Comparison of ENCODE assay signal across 8 cellular contexts in the genomic region with DNA sequence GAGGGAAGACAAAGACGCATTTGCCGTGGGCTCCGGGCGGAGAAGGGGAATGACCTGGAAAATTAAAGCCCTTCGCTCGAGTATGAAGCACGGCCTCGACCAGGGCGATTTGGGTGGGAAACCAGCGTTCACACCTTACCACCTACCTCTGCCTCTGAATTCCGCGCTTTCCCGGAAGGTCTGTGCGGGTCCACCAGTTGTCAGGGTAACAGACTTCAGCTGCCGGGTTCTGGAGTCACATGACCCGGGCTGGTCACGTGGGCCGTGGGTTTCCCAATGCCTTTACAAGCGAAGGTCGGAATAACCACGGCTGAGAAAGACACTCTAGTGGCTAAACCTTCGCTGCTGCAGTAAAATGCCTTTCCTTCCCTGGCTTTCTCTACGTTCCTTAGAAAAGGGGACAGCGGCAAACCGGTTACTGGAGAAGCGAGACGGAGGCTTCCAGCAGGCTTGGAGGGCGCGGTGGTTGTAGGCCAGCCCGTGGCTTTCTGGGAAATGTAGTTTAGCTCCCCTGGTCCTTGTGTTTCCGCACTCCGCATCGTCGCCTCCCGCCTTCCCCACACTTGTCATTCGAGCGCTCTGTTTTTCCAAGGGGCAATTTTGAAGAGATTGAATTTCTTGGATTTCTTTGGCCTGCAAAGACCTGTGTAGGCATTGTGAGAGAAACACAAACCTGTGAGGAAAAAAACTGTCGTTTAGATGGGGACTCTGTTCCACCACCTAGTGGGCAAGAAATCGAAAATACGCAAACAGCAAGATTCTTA. TPM values are rescaled to one million over a fixed set of nuclear protein-coding genes. Genes with fewer than 3 reads are reported as not detected.
DNase-seq lines count a peak whose midpoint lies in the region; ATAC-seq, FAIRE-seq and TF ChIP-seq lines count a peak whose summit lies in the region.

Gene CEP162, minus strand, starts transcription at position 210 of the 764 bp plus-strand sequence. CDS start 1,250 bp downstream, outside the sequence.

- in situ Hi-C loops in ACHN (cut with HindIII; ENCODE audit: low pct_ligation_motif_present, low pct_unique_long_range_greater_than_20kb, low sequenced_read_pairs) = no loop called here

- 0 to 1% (median 0%) methylated on average over 35 to 40 of the region's 40 CpGs for WGBS in spleen, 5 donors

- no peaks in the 10 kb centered on the region for H3K9me3 ChIP-seq in spleen

- H3K4me3 ChIP-seq in bronchial epithelial cell (ENCODE audit: low read depth, low read length) = peak within 1 kb of the TSS; percentile 63
- peak within 1 kb of the TSS; percentile 72 to 94 (median 82) for H3K4me3 ChIP-seq in spleen

- no peaks in the 10 kb centered on the region for H3K27me3 ChIP-seq in bronchial epithelial cell (ENCODE audit: control insufficient read depth, insufficient read depth, low read length)
- H3K27me3 ChIP-seq in spleen (replicated peaks in 1 of 7) = peaks cover 0 to 15% (median 0%) of the 10 kb centered on the region in 7 donors

- TF ChIP-seq POLR2A in spleen (IDR thresholded peaks at IDR 0.05) = no peak

- peaks cover 0 to 33% (median 18%) of the 10 kb centered on the region in 6 donors for H3K4me1 ChIP-seq in spleen

- ATAC-seq in GM18867 (IDR thresholded peaks at IDR 0.05; ENCODE audit: unreplicated experiment) (peak; percentile 98), HG03103 (IDR thresholded peaks at IDR 0.05; ENCODE audit: low read depth, unreplicated experiment) (peak; percentile 97)

- TF ChIP-seq CTCF in VCaP (conservative IDR thresholded peaks at IDR 0.05) = peak; percentile 80
- TF ChIP-seq CTCF in bronchial epithelial cell (IDR thresholded peaks at IDR 0.05; ENCODE audit: insufficient read depth, low read length, severe bottlenecking) = peak; percentile 77
- TF ChIP-seq CTCF in spleen (IDR thresholded peaks at IDR 0.05 in 8 of 11, conservative IDR thresholded peaks at IDR 0.05 in 3 of 11) = peak; percentile 40 to 80 (median 66)

- H3K27ac ChIP-seq in VCaP = peak within 1 kb of the TSS; percentile 65
- peak within 1 kb of the TSS; percentile 67 to 91 (median 84) for H3K27ac ChIP-seq in spleen

- DNase-seq in ACHN (peak; percentile 79), NCI-H2171 (lab: John Stamatoyannopoulos, UW) (peak; percentile 88), bronchial epithelial cell (ENCODE audit: low read depth) (peak; percentile 80), inferior parietal cortex (ENCODE audit: extremely low spot score) (peak; percentile 97), spleen (peak; percentile 98)

- H3K36me3 ChIP-seq in bronchial epithelial cell (ENCODE audit: control insufficient read depth, insufficient read depth, low read length) (no peaks in the 10 kb centered on the region), spleen (no peaks in the 10 kb centered on the region)

- FAIRE-seq in bronchial epithelial cell (lab: Jason Lieb, UNC) = peak; percentile 88

- intact Hi-C loops in spleen (cut with DNase I; ENCODE audit: low total_unique reads) = loop anchor here (10.0 kb wide), 1 partner anchor 343 kb away; no protein-coding TSS in a partner anchor

RNA-seq across cellular contexts. Expression of gene CEP162, which starts in this region (rescaled TPM):
- total RNA-seq in bronchial epithelial cell (3.1 and 3.4 TPM in 2 replicates), spleen (10 to 100 TPM in 5 of 7 donors, 1 to 10 TPM in 2; 6.5 to 22.8 (median 13.2) TPM)
- 1 to 10 TPM; 5.1 to 7.3 (median 5.8) TPM for polyA plus RNA-seq in spleen

Comparison
In these comparisons a context has a peak if more than half of its experiments do, and no peak if none do; other contexts are left out.
1. Peak in every context shown above with its lines: DNase-seq, ATAC-seq, H3K4me3 ChIP-seq and H3K27ac ChIP-seq.